In the genomic region with DNA sequence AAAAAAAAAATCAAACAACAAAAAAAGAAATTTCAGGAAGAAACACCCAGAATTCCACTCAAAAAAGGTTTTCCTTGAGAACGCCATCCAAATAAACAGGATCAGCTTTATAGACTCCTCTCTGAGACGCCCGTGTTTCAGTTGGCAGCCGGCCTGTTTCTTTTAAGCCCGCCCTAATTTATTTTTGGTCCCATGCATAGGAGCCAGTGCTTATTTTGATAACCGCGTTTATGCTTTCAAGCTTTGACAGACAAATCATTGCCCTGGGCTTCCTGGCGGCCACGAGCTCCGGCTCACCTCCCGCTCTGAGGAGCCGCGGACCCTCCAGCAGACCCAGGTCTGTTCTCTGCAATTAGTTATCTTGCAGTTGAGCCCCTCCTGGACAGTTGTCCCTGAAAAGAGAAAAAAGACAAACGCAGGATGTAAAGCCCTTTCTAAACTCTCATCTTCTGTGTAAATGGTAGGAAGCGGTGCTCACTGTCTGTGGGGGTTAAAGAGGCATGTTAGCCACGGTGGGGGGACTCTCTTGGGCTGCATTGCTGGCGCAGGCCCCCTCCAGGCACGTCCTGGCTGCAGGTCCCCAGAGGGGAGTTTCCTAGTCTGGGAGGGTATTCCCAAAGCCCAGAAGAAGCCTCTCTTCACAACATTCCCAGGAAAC, we compare ENCODE assay signal across 18 cellular contexts. TPM values are rescaled to one million over a fixed set of nuclear protein-coding genes. Genes with fewer than 3 reads are reported as not detected.
DNase-seq lines count a peak whose midpoint lies in the region; ATAC-seq and TF ChIP-seq lines count a peak whose summit lies in the region.
"Had no signal": no experiment of that assay in that cellular context is flagged by ENCODE, and none has a peak within 500 bp of the region (broad histone marks: within the 10 kb centered on the region; RNA-seq: fewer than 3 reads in every experiment).

No MANE protein-coding gene starts in this region.

- DNase-seq in EH (ENCODE audit: low read depth) = peak; percentile 39
- DNase-seq in RPMI8226 = peak; percentile 92
- DNase-seq in left ventricle myocardium inferior = peak; percentile 50
- no peak for DNase-seq in activated naive CD4-positive, alpha-beta T cell treated with anti-CD3 and anti-CD28 coated beads, Interleukin-2, amount 10 ng/mL, durations not matched to agents 7 days and 5 days
- no peak for DNase-seq in mucosa of gallbladder (ENCODE audit: low spot score)
- DNase-seq: activated T-cell treated with anti-CD3 and anti-CD28 coated beads, Interleukin-2, amount 50 U/mL, for 72 hours; BE2C; KBM-7; NCI-H187; NCI-H526 treated with DMSO at 0.1 percent for 48 hours; spleen; stimulated activated naive CD8-positive, alpha-beta T cell treated with anti-CD3 and anti-CD28 coated beads, Interleukin-15, Interleukin-2, amounts not matched to agents 100 U/mL and 50 U/mL, for 24 hours had no signal

- no peaks in the 10 kb centered on the region for H3K79me2 ChIP-seq in ACC112 (ENCODE audit: control insufficient read depth, insufficient read depth, low read length, unreplicated experiment)

- CTCF ChIA-PET in activated naive CD4-positive, alpha-beta T cell treated with anti-CD3 and anti-CD28 coated beads, Interleukin-2, amount 10 ng/mL, durations not matched to agents 7 days and 5 days (lab: Charles Lee) = interaction anchor here (1.0 kb wide), 1 partner anchor 15 kb away, joined by 3 read pairs; no protein-coding TSS in a partner anchor

- H3K9me3 Mint-ChIP-seq in activated naive CD4-positive, alpha-beta T cell treated with anti-CD3 and anti-CD28 coated beads, Interleukin-2, amount 10 ng/mL, durations not matched to agents 7 days and 5 days = no peaks in the 10 kb centered on the region
- H3K9me3 Mint-ChIP-seq: activated T-cell treated with anti-CD3 and anti-CD28 coated beads, Interleukin-2, amount 50 U/mL, for 72 hours had no signal

- ATAC-seq in GM19035 (IDR thresholded peaks at IDR 0.05; ENCODE audit: unreplicated experiment) (no peak), GM18870 (IDR thresholded peaks at IDR 0.05; ENCODE audit: unreplicated experiment) (no peak)
- ATAC-seq: activated T-cell treated with anti-CD3 and anti-CD28 coated beads, Interleukin-2, amount 50 U/mL, for 72 hours; stimulated activated naive CD8-positive, alpha-beta T cell treated with anti-CD3 and anti-CD28 coated beads, Interleukin-15, Interleukin-2, amounts not matched to agents 100 U/mL and 50 U/mL, for 24 hours had no signal

- intact Hi-C loops in left ventricle myocardium inferior (cut with micrococcal nuclease) = no loop called here

- H3K4me3 ChIP-seq in ACC112 (ENCODE audit: low read depth, low read length) = peak overlapping the region; percentile 55; the same call in 1 of the 2 replicates
- H3K4me3 ChIP-seq in left ventricle myocardium inferior = peak overlapping the region; percentile 30
- H3K4me3 ChIP-seq: vagina had no signal

- H3K36me3 ChIP-seq in ACC112 (ENCODE audit: insufficient read depth, low read length) (no peaks in the 10 kb centered on the region), left ventricle myocardium inferior (no peaks in the 10 kb centered on the region)
- H3K36me3 ChIP-seq: BE2C, spleen, vagina had no signal

- H3K27me3 ChIP-seq in ACC112 (ENCODE audit: insufficient read depth, low read length) (peaks cover 45% of the 10 kb centered on the region), left ventricle myocardium inferior (ENCODE audit: low read depth) (peaks cover 98% of the 10 kb centered on the region)
- H3K27me3 ChIP-seq: vagina had no signal

- peaks cover 12% of the 10 kb centered on the region for H3K4me1 ChIP-seq in ACC112 (ENCODE audit: control insufficient read depth, insufficient read depth, low read length, unreplicated experiment)
- peaks cover 14% of the 10 kb centered on the region for H3K4me1 ChIP-seq in left ventricle myocardium inferior
- H3K4me1 ChIP-seq: BE2C had no signal

- peaks cover 55% of the 10 kb centered on the region for H3K27me3 Mint-ChIP-seq in activated naive CD4-positive, alpha-beta T cell treated with anti-CD3 and anti-CD28 coated beads, Interleukin-2, amount 10 ng/mL, durations not matched to agents 7 days and 5 days

- H3K4me1 Mint-ChIP-seq in activated naive CD4-positive, alpha-beta T cell treated with anti-CD3 and anti-CD28 coated beads, Interleukin-2, amount 10 ng/mL, durations not matched to agents 7 days and 5 days = no peaks in the 10 kb centered on the region

- no peak overlapping the region for H3K27ac Mint-ChIP-seq in activated naive CD4-positive, alpha-beta T cell treated with anti-CD3 and anti-CD28 coated beads, Interleukin-2, amount 10 ng/mL, durations not matched to agents 7 days and 5 days
- H3K27ac Mint-ChIP-seq: activated T-cell treated with anti-CD3 and anti-CD28 coated beads, Interleukin-2, amount 50 U/mL, for 72 hours had no signal

- no peak for TF ChIP-seq CTCF in left ventricle myocardium inferior (IDR thresholded peaks at IDR 0.05; ENCODE audit: borderline replicate concordance)

- H3K36me3 Mint-ChIP-seq in activated naive CD4-positive, alpha-beta T cell treated with anti-CD3 and anti-CD28 coated beads, Interleukin-2, amount 10 ng/mL, durations not matched to agents 7 days and 5 days = no peaks in the 10 kb centered on the region

- no peak overlapping the region for H2AFZ ChIP-seq in ACC112 (ENCODE audit: low read length, unreplicated experiment)

- H3K4me3 Mint-ChIP-seq in activated naive CD4-positive, alpha-beta T cell treated with anti-CD3 and anti-CD28 coated beads, Interleukin-2, amount 10 ng/mL, durations not matched to agents 7 days and 5 days = no peak overlapping the region
- H3K4me3 Mint-ChIP-seq: activated T-cell treated with anti-CD3 and anti-CD28 coated beads, Interleukin-2, amount 50 U/mL, for 72 hours had no signal

- H3K27ac ChIP-seq in ACC112 (ENCODE audit: low read depth, low read length) (no peak overlapping the region), left ventricle myocardium inferior (replicated peaks) (no peak overlapping the region)
- H3K27ac ChIP-seq: spleen, vagina had no signal

- no peaks in the 10 kb centered on the region for H3K9me3 ChIP-seq in left ventricle myocardium inferior (replicated peaks)
- H3K9me3 ChIP-seq: BE2C, spleen, vagina had no signal

RNA-seq across cellular contexts. Expression of a gene that starts 22.2 kb away (rescaled TPM):
- total RNA-seq in left ventricle myocardium inferior (not detected), mucosa of gallbladder (not detected)
- total RNA-seq: activated T-cell treated with anti-CD3 and anti-CD28 coated beads, Interleukin-2, amount 50 U/mL, for 72 hours; Daoy; osteocyte; spleen; vagina had no signal

RNA-seq across cellular contexts. Expression of a gene that starts 50.5 kb away (rescaled TPM):
- total RNA-seq in left ventricle myocardium inferior (6.6 TPM), mucosa of gallbladder (19.2 TPM)

Comparison
In these comparisons a context has a peak if more than half of its experiments do, and no peak if none do; other contexts are left out.
1. DNase-seq: peak in EH (single experiment), RPMI8226 (single experiment) and left ventricle myocardium inferior (single experiment); none in activated naive CD4-positive, alpha-beta T cell treated with anti-CD3 and anti-CD28 coated beads, Interleukin-2, amount 10 ng/mL, durations not matched to agents 7 days and 5 days (single experiment) and mucosa of gallbladder (single experiment).